In the genomic region with DNA sequence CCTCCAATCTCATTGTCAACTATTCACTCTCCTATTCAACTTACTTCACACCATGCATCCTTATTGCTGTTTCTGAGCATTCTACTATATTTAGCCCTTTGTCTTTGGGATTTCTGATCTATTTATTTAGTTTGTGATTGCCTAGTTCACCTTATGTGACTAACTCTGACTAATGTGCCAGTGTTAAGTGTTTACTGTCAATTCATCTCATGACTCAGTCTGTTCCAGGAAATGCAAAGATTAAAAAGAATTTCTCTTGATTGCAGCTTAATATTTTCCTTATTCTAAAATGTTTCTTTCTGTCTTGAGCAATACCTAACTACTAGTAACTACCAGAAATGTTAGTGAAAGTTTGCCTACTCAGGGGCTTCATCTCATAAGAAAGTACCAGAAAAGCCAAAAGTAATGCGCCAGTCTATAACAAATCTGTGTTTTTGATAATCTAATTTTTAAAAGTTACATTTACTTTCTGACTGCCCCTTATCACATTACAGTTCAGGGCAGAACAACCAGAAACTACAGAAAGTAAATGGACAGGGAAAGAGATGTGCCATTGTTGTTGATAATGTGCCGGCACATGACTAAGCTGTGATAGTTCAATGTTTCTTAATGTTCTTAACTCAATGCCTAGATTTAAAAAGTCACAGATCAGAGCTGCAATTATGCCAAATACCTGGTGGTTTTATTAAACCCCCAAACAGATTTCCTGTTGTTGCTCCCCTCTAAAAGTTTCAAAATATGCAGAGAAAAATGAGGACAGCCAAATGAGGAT, we compare ENCODE assay signal across 14 cellular contexts.
A peak's percentile ranks its signal among the peaks of the same experiment; 100 is the strongest.
DNase-seq lines count a peak whose midpoint lies in the region; ATAC-seq, FAIRE-seq and TF ChIP-seq lines count a peak whose summit lies in the region.
"Had no signal": no experiment of that assay in that cellular context is flagged by ENCODE, and none has a peak within 500 bp of the region (broad histone marks: within the 10 kb centered on the region; RNA-seq: fewer than 3 reads in every experiment).

No MANE protein-coding gene starts in this region.

- POLR2A ChIA-PET in HepG2 (lab: Yijun Ruan, JAX), result no interaction called here

- H3K36me3 ChIP-seq in HepG2 (replicated peaks in 1 of 2; ENCODE audit: control insufficient read depth in 1 of 2, insufficient read depth in 2 of 2, low read length in 2 of 2), result no peaks in the 10 kb centered on the region
- H3K36me3 ChIP-seq: cardiac muscle cell, neutrophil had no signal

- no peaks in the 10 kb centered on the region for H3K79me2 ChIP-seq in HepG2 (ENCODE audit: insufficient read depth, low read length)

- DNase-seq in stimulated activated naive CD8-positive, alpha-beta T cell treated with anti-CD3 and anti-CD28 coated beads, Interleukin-15, Interleukin-2, amounts not matched to agents 100 U/mL and 50 U/mL, for 24 hours, result no peak
- DNase-seq in activated naive CD8-positive, alpha-beta T cell treated with anti-CD3 and anti-CD28 coated beads, Interleukin-2, amount 50 U/mL, for 24 hours, result no peak
- no peak for DNase-seq in germinal center (ENCODE audit: low spot score)
- DNase-seq in HepG2 (ENCODE audit: low spot score), result no peak
- DNase-seq in medulla oblongata (ENCODE audit: extremely low spot score), result no peak
- DNase-seq in DMS 273 (lab: John Stamatoyannopoulos, UW; ENCODE audit: unreplicated experiment), result no peak
- DNase-seq: hypothalamus, NCI-H146, SIG-M5 had no signal

- H3K9me3 Mint-ChIP-seq in stimulated activated naive CD8-positive, alpha-beta T cell treated with anti-CD3 and anti-CD28 coated beads, Interleukin-15, Interleukin-2, amounts not matched to agents 100 ng/mL and 50 ng/mL, for 24 hours, result peaks cover 15% of the 10 kb centered on the region
- H3K9me3 Mint-ChIP-seq in activated naive CD8-positive, alpha-beta T cell treated with anti-CD3 and anti-CD28 coated beads, Interleukin-2, amount 50 U/mL, for 24 hours, result peaks cover 15% of the 10 kb centered on the region

- H3K27ac ChIP-seq in HepG2 (ENCODE audit: extremely low read length, insufficient read depth, low read length), result no peak overlapping the region
- H3K27ac ChIP-seq: cardiac muscle cell, neutrophil had no signal

- FAIRE-seq in islet of Langerhans (lab: Jason Lieb, UNC) (peak; percentile 98), HepG2 (lab: Jason Lieb, UNC) (no peak)
- FAIRE-seq: H1 had no signal

- no peaks in the 10 kb centered on the region for H4K20me1 ChIP-seq in HepG2 (ENCODE audit: insufficient read depth, low read length)

- no peak for TF ChIP-seq EP300 in HepG2 (IDR thresholded peaks at IDR 0.05; ENCODE audit: low read depth in 2 of 2, low read length in 2 of 2)
- TF ChIP-seq EP300 in HepG2 (CRISPR knock-in tag; IDR thresholded peaks at IDR 0.05; ENCODE audit: borderline replicate concordance), result no peak

- no peaks in the 10 kb centered on the region for H3K4me1 ChIP-seq in HepG2 (ENCODE audit: insufficient read depth, low read length)

- no peak for ATAC-seq in stimulated activated naive CD8-positive, alpha-beta T cell treated with anti-CD3 and anti-CD28 coated beads, Interleukin-15, Interleukin-2, amounts not matched to agents 100 U/mL and 50 U/mL, for 24 hours
- peak; percentile 52 for ATAC-seq in activated naive CD8-positive, alpha-beta T cell treated with anti-CD3 and anti-CD28 coated beads, Interleukin-2, amount 50 U/mL, for 24 hours
- no peak for ATAC-seq in HepG2

- H3K27ac Mint-ChIP-seq in stimulated activated naive CD8-positive, alpha-beta T cell treated with anti-CD3 and anti-CD28 coated beads, Interleukin-15, Interleukin-2, amounts not matched to agents 100 ng/mL and 50 ng/mL, for 24 hours, result peak overlapping the region; percentile 29
- no peak overlapping the region for H3K27ac Mint-ChIP-seq in activated naive CD8-positive, alpha-beta T cell treated with anti-CD3 and anti-CD28 coated beads, Interleukin-2, amount 50 U/mL, for 24 hours

- no peak for TF ChIP-seq CTCF in HepG2 (CRISPR knock-in tag; IDR thresholded peaks at IDR 0.05)

- H3K4me3 Mint-ChIP-seq in stimulated activated naive CD8-positive, alpha-beta T cell treated with anti-CD3 and anti-CD28 coated beads, Interleukin-15, Interleukin-2, amounts not matched to agents 100 ng/mL and 50 ng/mL, for 24 hours, result no peak overlapping the region
- H3K4me3 Mint-ChIP-seq in activated naive CD8-positive, alpha-beta T cell treated with anti-CD3 and anti-CD28 coated beads, Interleukin-2, amount 50 U/mL, for 24 hours, result no peak overlapping the region

- no TSS peak for BruUV-seq in HepG2 (replicated peaks; lab: Mats Ljungman, UMichigan)

- no peak overlapping the region for H3K9ac ChIP-seq in HepG2 (ENCODE audit: insufficient read depth, low read depth, low read length)

- TF ChIP-seq POLR2A in HepG2 (IDR thresholded peaks at IDR 0.05; ENCODE audit: insufficient read depth in 1 of 2, low read depth in 2 of 2, low read length in 2 of 2), result no peak

- peaks cover 48% of the 10 kb centered on the region for H3K36me3 Mint-ChIP-seq in stimulated activated naive CD8-positive, alpha-beta T cell treated with anti-CD3 and anti-CD28 coated beads, Interleukin-15, Interleukin-2, amounts not matched to agents 100 ng/mL and 50 ng/mL, for 24 hours (ENCODE audit: low read depth)
- peaks cover 29% of the 10 kb centered on the region for H3K36me3 Mint-ChIP-seq in activated naive CD8-positive, alpha-beta T cell treated with anti-CD3 and anti-CD28 coated beads, Interleukin-2, amount 50 U/mL, for 24 hours (ENCODE audit: low read depth)

- H2AFZ ChIP-seq in HepG2 (ENCODE audit: low read length), result no peak overlapping the region

- H3K4me1 Mint-ChIP-seq in stimulated activated naive CD8-positive, alpha-beta T cell treated with anti-CD3 and anti-CD28 coated beads, Interleukin-15, Interleukin-2, amounts not matched to agents 100 ng/mL and 50 ng/mL, for 24 hours (ENCODE audit: low read depth), result peaks cover 7% of the 10 kb centered on the region
- H3K4me1 Mint-ChIP-seq in activated naive CD8-positive, alpha-beta T cell treated with anti-CD3 and anti-CD28 coated beads, Interleukin-2, amount 50 U/mL, for 24 hours, result peaks cover 5% of the 10 kb centered on the region

- CTCF ChIA-PET in HepG2 (lab: Yijun Ruan, JAX; ENCODE audit: low intra/inter-chr PET ratio, low total read pairs), result no interaction called here

- H3K9me3 ChIP-seq in HepG2 (ENCODE audit: low read length), result peaks cover 45% of the 10 kb centered on the region
- H3K9me3 ChIP-seq: neutrophil had no signal

- in situ Hi-C loops in HepG2 (cut with HindIII; ENCODE audit: extremely low pct_ligation_motif_present, low pct_unique_long_range_greater_than_20kb), result no loop called here

- H3K4me2 ChIP-seq in HepG2 (ENCODE audit: low read depth, low read length), result no peak overlapping the region

- TF ChIP-seq RAD21 in HepG2 (CRISPR knock-in tag; IDR thresholded peaks at IDR 0.05), result no peak

- H3K27me3 ChIP-seq in HepG2 (ENCODE audit: control insufficient read depth in 1 of 2, insufficient read depth in 2 of 2, low read length in 2 of 2), result no peaks in the 10 kb centered on the region; a peak in 1 of 5 replicates
- H3K27me3 ChIP-seq: cardiac muscle cell, neutrophil had no signal

- H3K4me3 ChIP-seq in HepG2 (replicated peaks in 1 of 3; ENCODE audit: insufficient read depth in 1 of 3, low read depth in 2 of 3, low read length in 3 of 3), result no peak overlapping the region
- H3K4me3 ChIP-seq: cardiac muscle cell had no signal

- WGBS in HepG2 (ENCODE audit: low lambda C conversion rate), result 91% methylated on average over 2 of the region's 2 CpGs

- H3K27me3 Mint-ChIP-seq in stimulated activated naive CD8-positive, alpha-beta T cell treated with anti-CD3 and anti-CD28 coated beads, Interleukin-15, Interleukin-2, amounts not matched to agents 100 ng/mL and 50 ng/mL, for 24 hours, result no peaks in the 10 kb centered on the region
- no peaks in the 10 kb centered on the region for H3K27me3 Mint-ChIP-seq in activated naive CD8-positive, alpha-beta T cell treated with anti-CD3 and anti-CD28 coated beads, Interleukin-2, amount 50 U/mL, for 24 hours

- intact Hi-C loops in HepG2 (cut with micrococcal nuclease; ENCODE audit: unreplicated experiment), result no loop called here

TF ChIP-seq in HepG2, 621 proteins besides CTCF, POLR2A, EP300 and RAD21 (continues in another document):
- TF ChIP-seq POGZ (CRISPR knock-in tag; IDR thresholded peaks at IDR 0.05) (no peak), SP4 (CRISPR knock-in tag; IDR thresholded peaks at IDR 0.05) (no peak), RXRB (CRISPR knock-in tag; IDR thresholded peaks at IDR 0.05; ENCODE audit: borderline replicate concordance) (no peak), ZNF20 (CRISPR knock-in tag; IDR thresholded peaks at IDR 0.05) (no peak), RBFOX2 (IDR thresholded peaks at IDR 0.05; ENCODE audit: low read depth, low read length) (no peak), ZNF768 (CRISPR knock-in tag; IDR thresholded peaks at IDR 0.05) (no peak), ZKSCAN1 (IDR thresholded peaks at IDR 0.05; ENCODE audit: low read length) (no peak), ZMYM2 (CRISPR knock-in tag; IDR thresholded peaks at IDR 0.05) (no peak)
- TF ChIP-seq, protein P1, sequence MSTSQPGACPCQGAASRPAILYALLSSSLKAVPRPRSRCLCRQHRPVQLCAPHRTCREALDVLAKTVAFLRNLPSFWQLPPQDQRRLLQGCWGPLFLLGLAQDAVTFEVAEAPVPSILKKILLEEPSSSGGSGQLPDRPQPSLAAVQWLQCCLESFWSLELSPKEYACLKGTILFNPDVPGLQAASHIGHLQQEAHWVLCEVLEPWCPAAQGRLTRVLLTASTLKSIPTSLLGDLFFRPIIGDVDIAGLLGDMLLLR (CRISPR knock-in tag; IDR thresholded peaks at IDR 0.05), result no peak
- TF ChIP-seq, protein P2, sequence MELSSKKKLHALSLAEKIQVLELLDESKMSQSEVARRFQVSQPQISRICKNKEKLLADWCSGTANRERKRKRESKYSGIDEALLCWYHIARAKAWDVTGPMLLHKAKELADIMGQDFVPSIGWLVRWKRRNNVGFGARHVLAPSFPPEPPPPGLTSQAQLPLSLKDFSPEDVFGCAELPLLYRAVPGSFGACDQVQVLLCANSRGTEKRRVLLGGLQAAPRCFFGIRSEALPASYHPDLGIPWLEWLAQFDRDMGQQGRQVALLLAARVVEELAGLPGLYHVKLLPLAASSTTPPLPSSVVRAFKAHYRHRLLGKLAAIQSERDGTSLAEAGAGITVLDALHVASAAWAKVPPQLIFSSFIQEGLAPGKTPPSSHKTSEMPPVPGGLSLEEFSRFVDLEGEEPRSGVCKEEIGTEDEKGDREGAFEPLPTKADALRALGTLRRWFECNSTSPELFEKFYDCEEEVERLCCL (CRISPR knock-in tag; IDR thresholded peaks at IDR 0.05; ENCODE audit: borderline replicate concordance), result no peak
